ENCODE assay signal across 8 cellular contexts in genomic region chr2:29000481-29000880, GRCh38. TPM values are rescaled to one million over a fixed set of nuclear protein-coding genes. Genes with fewer than 3 reads are reported as not detected.
DNase-seq lines count a peak whose midpoint lies in the region; ATAC-seq and TF ChIP-seq lines count a peak whose summit lies in the region.

No MANE protein-coding gene starts in this region.

- no peaks in the 10 kb centered on the region for H3K79me2 ChIP-seq in mammary epithelial cell (ENCODE audit: insufficient read depth, low read length)

- H3K4me1 ChIP-seq in mammary epithelial cell (ENCODE audit: insufficient read depth, low read length), result no peaks in the 10 kb centered on the region

- peaks cover 15% of the 10 kb centered on the region for H3K4me1 Mint-ChIP-seq in activated T-cell treated with anti-CD3 and anti-CD28 coated beads, Interleukin-2, amount 50 U/mL, for 72 hours (ENCODE audit: low read depth)

- H3K27me3 Mint-ChIP-seq in activated T-cell treated with anti-CD3 and anti-CD28 coated beads, Interleukin-2, amount 50 U/mL, for 72 hours (ENCODE audit: low read depth), result no peaks in the 10 kb centered on the region

- peak; percentile 21; the same call in 1 of the 2 replicates for TF ChIP-seq RAD21 in Ishikawa (IDR thresholded peaks at IDR 0.05; ENCODE audit: low read depth)

- peak; percentile 14; the same call in 1 of the 2 replicates for TF ChIP-seq EP300 in Ishikawa (IDR thresholded peaks at IDR 0.05; ENCODE audit: borderline replicate concordance)

- H3K4me3 ChIP-seq in GM12864 (ENCODE audit: low read depth, low read length), result no peak overlapping the region
- no peak overlapping the region for H3K4me3 ChIP-seq in mammary epithelial cell (replicated peaks in 1 of 3; ENCODE audit: insufficient read depth in 1 of 3, low read depth in 2 of 3, low read length in 3 of 3)

- dilution Hi-C loops in mammary epithelial cell (cut with HindIII; ENCODE audit: low sequenced_read_pairs), result no loop called here

- no peaks in the 10 kb centered on the region for H3K9me3 Mint-ChIP-seq in activated T-cell treated with anti-CD3 and anti-CD28 coated beads, Interleukin-2, amount 50 U/mL, for 72 hours

- H3K9ac ChIP-seq in mammary epithelial cell (ENCODE audit: insufficient read depth, low read length), result no peak overlapping the region

- TF ChIP-seq CTCF in GM12864 (IDR thresholded peaks at IDR 0.05; ENCODE audit: low read depth, low read length, missing control alignments) (no peak), mammary epithelial cell (conservative IDR thresholded peaks at IDR 0.05 in 1 of 2, IDR thresholded peaks at IDR 0.05 in 1 of 2; ENCODE audit: extremely low read depth in 1 of 2, insufficient read depth in 1 of 2, low read depth in 1 of 2, low read length in 2 of 2) (no peak)

- H3K9me3 ChIP-seq in mammary epithelial cell (replicated peaks; ENCODE audit: insufficient read depth, low read length), result no peaks in the 10 kb centered on the region

- H3K27ac ChIP-seq in mammary epithelial cell (ENCODE audit: insufficient read depth, low read depth, low read length), result no peak overlapping the region

- WGBS in mammary epithelial cell (ENCODE audit: low coverage, missing lambda C conversion rate), result 66% methylated on average over 7 of the region's 7 CpGs

- CTCF ChIA-PET in mammary epithelial cell (lab: Charles Lee; ENCODE audit: low non-redundant PET), result no interaction called here

- H3K27me3 ChIP-seq in mammary epithelial cell (ENCODE audit: insufficient read depth, low read length), result no peaks in the 10 kb centered on the region

- H2AFZ ChIP-seq in mammary epithelial cell (ENCODE audit: low read depth, low read length), result no peak overlapping the region

- BruUV-seq in mammary epithelial cell (replicated peaks; lab: Mats Ljungman, UMichigan), result no TSS peak

- DNase-seq in GM12864 (ENCODE audit: low read depth) (peak; percentile 43), sciatic nerve (ENCODE audit: low spot score) (no peak), SHP77 treated with DMSO at 0.1 percent for 48 hours (lab: John Stamatoyannopoulos, UW) (no peak), NCI-H2029 (lab: John Stamatoyannopoulos, UW) (no peak), mammary epithelial cell (no peak)
- DNase-seq in activated T-cell treated with anti-CD3 and anti-CD28 coated beads, Interleukin-2, amount 50 U/mL, for 72 hours, result no peak

- no peak overlapping the region for H3K4me3 Mint-ChIP-seq in activated T-cell treated with anti-CD3 and anti-CD28 coated beads, Interleukin-2, amount 50 U/mL, for 72 hours

- H3K36me3 Mint-ChIP-seq in activated T-cell treated with anti-CD3 and anti-CD28 coated beads, Interleukin-2, amount 50 U/mL, for 72 hours (ENCODE audit: insufficient read depth in 2 of 2), result no peaks in the 10 kb centered on the region

- intact Hi-C loops in sciatic nerve (cut with DNase I) (no loop called here), mammary epithelial cell (cut with micrococcal nuclease) (no loop called here)

- H3K4me2 ChIP-seq in mammary epithelial cell (ENCODE audit: insufficient read depth, low read depth, low read length), result no peak overlapping the region

- H3K36me3 ChIP-seq in mammary epithelial cell (ENCODE audit: insufficient read depth, low read length), result no peaks in the 10 kb centered on the region

- no peaks in the 10 kb centered on the region for H4K20me1 ChIP-seq in mammary epithelial cell (ENCODE audit: insufficient read depth, low read length)

- ATAC-seq in GM21515 (IDR thresholded peaks at IDR 0.05; ENCODE audit: unreplicated experiment), result peak; percentile 87
- ATAC-seq in activated T-cell treated with anti-CD3 and anti-CD28 coated beads, Interleukin-2, amount 50 U/mL, for 72 hours (replicated peaks in 1 of 2), result peak; percentile 66 to 80
- ATAC-seq in sciatic nerve, result peak; percentile 79

- H3K27ac Mint-ChIP-seq in activated T-cell treated with anti-CD3 and anti-CD28 coated beads, Interleukin-2, amount 50 U/mL, for 72 hours, result peak overlapping the region; percentile 7

- in situ Hi-C loops in mammary epithelial cell (cut with MboI; ENCODE audit: low sequenced_read_pairs in 2 of 2), result no loop called here

TF ChIP-seq in Ishikawa, 13 proteins besides CTCF, POLR2A, EP300 and RAD21:
- TF ChIP-seq USF1 (IDR thresholded peaks at IDR 0.05) (peak; percentile 86), TAF1 (IDR thresholded peaks at IDR 0.05; ENCODE audit: low read depth) (no peak), TEAD4 (IDR thresholded peaks at IDR 0.05) (no peak), CEBPB (IDR thresholded peaks at IDR 0.05) (no peak), YY1 (IDR thresholded peaks at IDR 0.05; ENCODE audit: low read depth) (no peak), MAX (IDR thresholded peaks at IDR 0.05) (peak; percentile 90), TCF12 (IDR thresholded peaks at IDR 0.05; ENCODE audit: low read depth) (no peak), NFIC (IDR thresholded peaks at IDR 0.05) (no peak)

RNA-seq across cellular contexts. Expression of gene TOGARAM2, which starts 19.4 kb away (rescaled TPM):
- total RNA-seq in activated T-cell treated with anti-CD3 and anti-CD28 coated beads, Interleukin-2, amount 50 U/mL, for 72 hours, result 1 to 10 TPM; 4.0 to 4.3 TPM
- 5.3 TPM for total RNA-seq in sciatic nerve
- not detected for total RNA-seq in mammary epithelial cell
- polyA plus RNA-seq in mammary epithelial cell, result 0.09 TPM
- polyA minus RNA-seq in mammary epithelial cell, result not detected
